ENCODE assay signal across 8 cellular contexts in genomic region chr1:37930246-37931142, GRCh38. TPM values are rescaled to one million over a fixed set of nuclear protein-coding genes. Genes with fewer than 3 reads are reported as not detected.
DNase-seq lines count a peak whose midpoint lies in the region; FAIRE-seq and TF ChIP-seq lines count a peak whose summit lies in the region.

No MANE protein-coding gene starts in this region.

- H3K9me3 ChIP-seq in skeletal muscle tissue (ENCODE audit: control insufficient read depth in 3 of 3, low read length in 3 of 3) (no peaks in the 10 kb centered on the region), small intestine (ENCODE audit: control insufficient read depth, low read depth) (no peaks in the 10 kb centered on the region)

- H3K27ac ChIP-seq in skeletal muscle tissue (ENCODE audit: low read depth, low read length) (peak overlapping the region; percentile 85), small intestine (ENCODE audit: low read depth in 1 of 2, low read length in 1 of 2) (peak overlapping the region in 1 of 2 donors; percentile 14)

- H3K36me3 ChIP-seq in skeletal muscle tissue (ENCODE audit: control insufficient read depth in 3 of 3, insufficient read depth in 3 of 3, low read length in 3 of 3), result peaks cover 0 to 8% (median 5%) of the 10 kb centered on the region in 3 donors
- H3K36me3 ChIP-seq in small intestine (ENCODE audit: control insufficient read depth in 2 of 2, insufficient read depth in 2 of 2, low read length in 2 of 2), result peaks cover 0 to 4% of the 10 kb centered on the region in 2 donors

- TF ChIP-seq CTCF in foreskin fibroblast (IDR thresholded peaks at IDR 0.05; ENCODE audit: low read depth, low read length), result no peak

- peaks cover 23 to 27% (median 24%) of the 10 kb centered on the region in 3 donors for H3K4me1 ChIP-seq in skeletal muscle tissue (ENCODE audit: control insufficient read depth in 3 of 3, insufficient read depth in 3 of 3, low read length in 3 of 3)
- H3K4me1 ChIP-seq in small intestine (ENCODE audit: control insufficient read depth in 2 of 2, insufficient read depth in 1 of 2, low read depth in 1 of 2, low read length in 1 of 2), result peaks cover 0 to 7% of the 10 kb centered on the region in 2 donors

- DNase-seq in SIG-M5 treated with dmso at 0.1 percent for 504 hours (lab: John Stamatoyannopoulos, UW; ENCODE audit: unreplicated experiment) (peak; percentile 73), SIG-M5 (lab: John Stamatoyannopoulos, UW) (no peak), foreskin fibroblast (peak in 1 of 2 donors; percentile 25), HuH-7 (ENCODE audit: low spot score) (no peak), small intestine (no peak), nucleus accumbens (lab: John Stamatoyannopoulos, UW) (no peak)
- peak; percentile 72 for DNase-seq in activated CD8-positive, alpha-beta memory T cell treated with anti-CD3 and anti-CD28 coated beads for 24 hours

- H3K4me3 ChIP-seq in foreskin fibroblast (ENCODE audit: low read depth in 1 of 2, low read length in 2 of 2) (peak overlapping the region; percentile 66), skeletal muscle tissue (ENCODE audit: low read length in 3 of 3) (peak overlapping the region; percentile 92), small intestine (ENCODE audit: low read depth in 1 of 2, low read length in 2 of 2) (peak overlapping the region in 1 of 2 donors; percentile 79)

- WGBS in small intestine, 3 donors, result 57 to 60% (median 59%) methylated on average over 13 of the region's 13 CpGs

- FAIRE-seq in small intestine (lab: Jason Lieb, UNC), result no peak

- peak overlapping the region; percentile 77 to 83 (median 83) for H3K9ac ChIP-seq in skeletal muscle tissue (ENCODE audit: low read depth in 1 of 3, low read length in 3 of 3)

- no peaks in the 10 kb centered on the region for H3K27me3 ChIP-seq in skeletal muscle tissue (ENCODE audit: control insufficient read depth in 3 of 3, insufficient read depth in 3 of 3, low read length in 3 of 3)
- no peaks in the 10 kb centered on the region for H3K27me3 ChIP-seq in small intestine (ENCODE audit: control insufficient read depth in 2 of 2, insufficient read depth in 2 of 2, low read length in 2 of 2)

RNA-seq across cellular contexts. Expression of gene INPP5B, which starts 16.4 kb away (rescaled TPM):
- total RNA-seq in skeletal muscle tissue, result 9.4 TPM
- polyA plus RNA-seq in small intestine, result 10 to 100 TPM in 1 of 3 donors, 1 to 10 TPM in 2; 6.7 to 11.7 (median 6.8) TPM

RNA-seq across cellular contexts. Expression of gene SF3A3, which starts 59.3 kb away (rescaled TPM):
- 53.2 TPM for total RNA-seq in skeletal muscle tissue
- polyA plus RNA-seq in small intestine, result 10 to 100 TPM; 13.9 to 24.7 (median 19.7) TPM

Comparison
In these comparisons a context has a peak if more than half of its experiments do, and no peak if none do; other contexts are left out.
1. DNase-seq: peak in SIG-M5 treated with dmso at 0.1 percent for 504 hours (single experiment) and activated CD8-positive, alpha-beta memory T cell treated with anti-CD3 and anti-CD28 coated beads for 24 hours (single experiment); none in SIG-M5 (single experiment), HuH-7 (single experiment), small intestine (single experiment) and nucleus accumbens (0 of 56).